In the genomic region with DNA sequence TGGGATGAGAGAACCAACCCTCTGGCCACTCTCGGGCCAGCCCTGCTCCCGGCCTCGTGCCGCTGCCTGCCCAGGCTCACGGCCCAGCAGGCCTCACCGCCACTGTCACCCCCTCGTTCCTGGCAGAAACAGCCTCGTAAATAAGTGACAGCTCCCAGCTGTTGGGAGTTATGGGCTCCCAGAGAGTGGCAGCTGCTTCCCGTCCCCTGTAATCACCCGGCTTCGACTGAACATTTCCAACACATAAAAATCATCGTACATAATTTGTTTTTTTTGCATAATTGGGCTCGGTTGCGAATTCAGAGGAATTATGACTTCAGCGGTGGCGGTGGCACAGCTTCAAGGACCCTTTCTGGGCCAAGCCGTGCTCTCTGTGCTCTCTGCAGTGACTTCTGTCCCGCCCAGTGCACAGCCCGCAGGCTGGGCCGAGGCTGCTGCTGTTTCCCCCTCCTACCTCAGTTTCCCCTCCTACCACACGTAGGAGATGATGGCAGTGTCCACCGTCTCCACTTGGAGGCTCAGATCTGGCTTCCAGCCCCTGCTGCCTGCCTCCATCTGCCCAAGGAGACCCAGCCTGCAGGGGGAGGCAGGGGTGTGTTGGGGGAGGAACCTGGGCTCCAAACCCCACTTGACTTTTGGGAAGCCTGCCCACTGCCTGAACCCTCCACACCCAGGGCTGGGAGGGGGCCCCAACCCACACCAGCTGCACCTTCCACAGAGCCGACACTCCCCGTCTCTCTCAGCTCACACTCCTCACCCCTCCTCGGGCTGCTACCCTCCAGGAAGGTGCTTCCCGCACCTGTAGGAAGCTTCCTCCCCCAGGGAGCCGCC, we compare ENCODE assay signal across 13 cellular contexts.
DNase-seq lines count a peak whose midpoint lies in the region; FAIRE-seq and TF ChIP-seq lines count a peak whose summit lies in the region.
"Had no signal": no experiment of that assay in that cellular context is flagged by ENCODE, and none has a peak within 500 bp of the region (broad histone marks: within the 10 kb centered on the region; RNA-seq: fewer than 3 reads in every experiment).

No MANE protein-coding gene starts in this region.

- H3K4me1 ChIP-seq in skeletal muscle tissue (ENCODE audit: control insufficient read depth in 3 of 3, insufficient read depth in 3 of 3, low read length in 3 of 3) = peaks cover 16 to 34% (median 18%) of the 10 kb centered on the region in 3 donors
- H3K4me1 ChIP-seq: foreskin keratinocyte, parathyroid adenoma had no signal

- H3K27ac ChIP-seq in RWPE1 = peak overlapping the region; percentile 12; the same call in 1 of the 2 replicates
- H3K27ac ChIP-seq in skeletal muscle tissue (ENCODE audit: low read depth, low read length) = peak overlapping the region; percentile 94
- H3K27ac ChIP-seq: foreskin keratinocyte, parathyroid adenoma had no signal

- CTCF ChIA-PET in RWPE1 (lab: Yijun Ruan, JAX) = interaction anchor here (0.6 to 1.0 kb wide), 4 partner anchors 36 to 735 kb away, joined by 3 to 5 read pairs (median 4); no protein-coding TSS in a partner anchor

- peaks cover 0 to 7% (median 4%) of the 10 kb centered on the region in 3 donors for H3K27me3 ChIP-seq in skeletal muscle tissue (ENCODE audit: control insufficient read depth in 3 of 3, insufficient read depth in 3 of 3, low read length in 3 of 3)

- FAIRE-seq in RCC 7860 (lab: Jason Lieb, UNC) = no peak

- H3K36me3 ChIP-seq in skeletal muscle tissue (ENCODE audit: control insufficient read depth in 3 of 3, insufficient read depth in 3 of 3, low read length in 3 of 3) = no peaks in the 10 kb centered on the region

- TF ChIP-seq CTCF in RWPE1 (conservative IDR thresholded peaks at IDR 0.05; ENCODE audit: low read depth) = no peak

- H3K9me3 ChIP-seq in skeletal muscle tissue (ENCODE audit: control insufficient read depth in 3 of 3, low read length in 3 of 3) = no peaks in the 10 kb centered on the region

- H3K9ac ChIP-seq in skeletal muscle tissue (ENCODE audit: low read depth in 1 of 3, low read length in 3 of 3) = peak overlapping the region; percentile 70 to 78 (median 72)
- H3K9ac ChIP-seq: parathyroid adenoma had no signal

- DNase-seq in NCI-H1417 (lab: John Stamatoyannopoulos, UW) = peak in 2 of 3 experiments; percentile 25 to 65
- DNase-seq in NCI-H1417 treated with DMSO at 0.1 percent for 48 hours (lab: John Stamatoyannopoulos, UW) = no peak
- no peak for DNase-seq in RWPE1 (ENCODE audit: low spot score)
- DNase-seq in islet precursor cell = peak; percentile 69
- no peak for DNase-seq in foreskin melanocyte
- no peak for DNase-seq in SW 1271 (lab: John Stamatoyannopoulos, UW)
- no peak for DNase-seq in RCC 7860 (ENCODE audit: low spot score)
- DNase-seq: activated CD4-positive, alpha-beta T cell treated with anti-CD3 and anti-CD28 coated beads, Interleukin-2, amount 10 ng/mL, durations not matched to agents 7 days and 5 days; CD4-positive, alpha-beta memory T cell; foreskin keratinocyte; NCI-H774 had no signal

- POLR2A ChIA-PET in RWPE1 (lab: Yijun Ruan, JAX; ENCODE audit: low non-redundant PET) = no interaction called here

- H3K4me3 ChIP-seq in skeletal muscle tissue (ENCODE audit: low read length in 3 of 3) = peak overlapping the region in 1 of 3 donors; percentile 54

Comparison
In these comparisons a context has a peak if more than half of its experiments do, and no peak if none do; other contexts are left out.
1. DNase-seq: peak in NCI-H1417 (2 of 3) and islet precursor cell (single experiment); none in NCI-H1417 treated with DMSO at 0.1 percent for 48 hours (single experiment), RWPE1 (single experiment), foreskin melanocyte (single experiment), SW 1271 (0 of 2) and RCC 7860 (single experiment).